14 cellular contexts compared by ENCODE assay signal in genomic region chr16:19850131-19850817, GRCh38.
"Had no signal": no experiment of that assay in that cellular context is flagged by ENCODE, and none has a peak within 500 bp of the region (broad histone marks: within the 10 kb centered on the region; RNA-seq: fewer than 3 reads in every experiment).

No MANE protein-coding gene starts in this region.

- H3K27me3 ChIP-seq: adrenal gland, body of pancreas, ovary, testis had no signal

- DNase-seq: activated CD4-positive, alpha-beta T cell treated with anti-CD3 and anti-CD28 coated beads, Interleukin-2, amount 50 U/mL, for 4 hours; activated CD4-positive, CD25-positive, alpha-beta regulatory T cell treated with anti-CD3 and anti-CD28 coated beads, Interleukin-2, amount 50 U/mL, for 72 hours; activated naive CD4-positive, alpha-beta T cell treated with anti-CD3 and anti-CD28 coated beads, Interleukin-2, amount 50 U/mL, for 16 hours; activated T-cell treated with anti-CD3 and anti-CD28 coated beads, Interleukin-2, amount 50 U/mL, for 1 hour; adrenal gland; body of pancreas; cerebellar nuclear complex; mesenchymal stem cell; nephron progenitor cell; ovary; stimulated activated CD4-positive, alpha-beta T cell treated with anti-CD3 and anti-CD28 coated beads, Interleukin-2, amount 100 ng/mL, for 48 hours; stimulated activated naive CD4-positive, alpha-beta T cell treated with Interleukin-2 at 50 U/mL for 16 hours; testis had no signal

- H3K9me3 ChIP-seq: adrenal gland, body of pancreas, ovary, testis had no signal

- H3K4me1 ChIP-seq: body of pancreas, testis had no signal

- ATAC-seq: body of pancreas, esophagus mucosa had no signal

- H3K36me3 ChIP-seq: adrenal gland, ovary had no signal

- H3K27ac ChIP-seq: body of pancreas, ovary, testis had no signal

- H3K4me3 ChIP-seq: adrenal gland, body of pancreas, ovary, testis had no signal
